ENCODE assay signal across 1 cellular context in genomic region chr2:25168256-25169072, GRCh38.
TF ChIP-seq lines count a peak whose summit lies in the region.

Gene POMC, minus strand, starts transcription at chr2:25168580. Its CDS starts 3,808 bp downstream, at chr2:25164772.

TF ChIP-seq in WTC11, 78 proteins besides CTCF, POLR2A, EP300 and RAD21 (continued from another document):
- TF ChIP-seq ZBTB43 (CRISPR knock-in tag; IDR thresholded peaks at IDR 0.05) (no peak), ZNF281 (CRISPR knock-in tag; IDR thresholded peaks at IDR 0.05) (peak; percentile 74; the same call in 1 of the 2 replicates), SMAD4 (CRISPR knock-in tag; IDR thresholded peaks at IDR 0.05) (no peak), IRF1 (CRISPR knock-in tag; IDR thresholded peaks at IDR 0.05) (peak; percentile 73; the same call in 1 of the 2 replicates), STAT6 (CRISPR knock-in tag; conservative IDR thresholded peaks at IDR 0.05; ENCODE audit: low read depth) (no peak), E2F1 (CRISPR knock-in tag; IDR thresholded peaks at IDR 0.05) (0 out of 2 replicates have a peak, but pooled peaks have one; percentile 75), ATF3 (CRISPR knock-in tag; conservative IDR thresholded peaks at IDR 0.05) (no peak), TEAD1 (CRISPR knock-in tag; IDR thresholded peaks at IDR 0.05) (0 out of 2 replicates have a peak, but pooled peaks have one; percentile 56), CBFB (CRISPR knock-in tag; IDR thresholded peaks at IDR 0.05; ENCODE audit: low read depth) (no peak), JUN (CRISPR knock-in tag; IDR thresholded peaks at IDR 0.05) (0 out of 2 replicates have a peak, but pooled peaks have one; percentile 25), PRDM15 (CRISPR knock-in tag; IDR thresholded peaks at IDR 0.05) (0 out of 2 replicates have a peak, but pooled peaks have one; percentile 16), HMGXB4 (CRISPR knock-in tag; IDR thresholded peaks at IDR 0.05) (peak; percentile 61), ELF4 (CRISPR knock-in tag; IDR thresholded peaks at IDR 0.05; ENCODE audit: low read depth) (no peak), FOXJ3 (CRISPR knock-in tag; IDR thresholded peaks at IDR 0.05; ENCODE audit: borderline replicate concordance) (no peak), NR1H2 (CRISPR knock-in tag; IDR thresholded peaks at IDR 0.05) (no peak), RORB (CRISPR knock-in tag; IDR thresholded peaks at IDR 0.05) (no peak), E2F5 (CRISPR knock-in tag; IDR thresholded peaks at IDR 0.05) (peak; percentile 21; the same call in 1 of the 2 replicates), ZBTB21 (CRISPR knock-in tag; IDR thresholded peaks at IDR 0.05; ENCODE audit: borderline replicate concordance) (no peak), FOXK1 (CRISPR knock-in tag; IDR thresholded peaks at IDR 0.05) (no peak), ZMAT4 (CRISPR knock-in tag; IDR thresholded peaks at IDR 0.05) (no peak), SP1 (CRISPR knock-in tag; conservative IDR thresholded peaks at IDR 0.05) (no peak), SOX15 (CRISPR knock-in tag; IDR thresholded peaks at IDR 0.05) (no peak), CREM (CRISPR knock-in tag; IDR thresholded peaks at IDR 0.05) (no peak), FOXP1 (CRISPR knock-in tag; IDR thresholded peaks at IDR 0.05; ENCODE audit: borderline replicate concordance) (no peak), IRF2 (CRISPR knock-in tag; IDR thresholded peaks at IDR 0.05; ENCODE audit: borderline replicate concordance, low read depth) (no peak), GTF2I (CRISPR knock-in tag; conservative IDR thresholded peaks at IDR 0.05) (no peak)
